1 cellular context compared by ENCODE assay signal in the genomic region with DNA sequence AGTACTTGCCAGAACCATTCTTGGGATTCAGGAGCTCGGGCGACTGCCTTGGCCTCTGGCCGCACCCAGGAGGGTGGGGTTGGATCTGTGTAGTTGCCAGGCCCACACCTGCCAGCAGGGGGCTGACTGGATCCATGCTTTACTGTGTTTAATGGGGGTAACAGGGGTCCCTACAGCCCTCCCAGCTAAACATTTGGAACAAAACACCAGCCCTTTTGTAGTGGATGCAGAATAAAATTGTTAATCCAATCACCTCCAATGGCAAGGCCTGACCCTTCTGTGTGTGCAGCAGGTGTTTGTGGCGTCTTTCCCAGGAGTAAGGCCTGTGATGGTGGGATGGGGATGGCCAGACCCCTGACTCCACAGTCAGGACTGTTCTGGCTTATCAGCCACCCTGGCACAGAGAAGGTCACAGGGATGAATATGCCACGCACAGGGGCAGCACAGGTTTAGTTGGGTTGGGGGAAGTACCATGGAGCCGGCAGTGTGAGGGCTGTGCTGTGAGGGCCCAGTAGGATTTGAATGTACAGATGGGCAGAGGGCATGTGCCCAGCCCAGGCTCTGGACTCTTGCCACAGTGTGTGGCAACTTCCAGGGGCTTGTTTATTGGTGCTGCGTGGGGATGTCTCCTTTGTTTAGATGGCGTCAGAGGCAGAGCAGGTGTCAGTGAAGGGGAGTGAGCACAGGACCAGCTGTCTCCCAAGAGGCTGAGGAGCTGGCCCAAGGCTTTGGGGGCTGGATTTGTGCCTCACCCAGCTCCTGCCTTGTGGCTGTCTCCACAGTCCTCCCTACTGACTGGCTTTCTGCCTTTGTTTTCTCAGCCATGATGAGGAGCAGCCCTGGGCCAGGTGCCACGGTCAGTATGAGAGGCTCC.
A peak's percentile ranks its signal among the peaks of the same experiment; 100 is the strongest.
TF ChIP-seq lines count a peak whose summit lies in the region.

No MANE protein-coding gene starts in this region.

TF ChIP-seq in GM12878, 131 proteins besides CTCF, POLR2A, EP300 and RAD21:
- TF ChIP-seq BMI1 (IDR thresholded peaks at IDR 0.05; ENCODE audit: borderline replicate concordance) (no peak), SRF (IDR thresholded peaks at IDR 0.05; ENCODE audit: low read depth in 2 of 2, low read length in 2 of 2) (no peak), PML (IDR thresholded peaks at IDR 0.05; ENCODE audit: low read length) (peak; percentile 11; the same call in 1 of the 2 replicates), POLR2AphosphoS5 (IDR thresholded peaks at IDR 0.05; ENCODE audit: low read length) (peak; percentile 16; the same call in 1 of the 2 replicates), CBFB (IDR thresholded peaks at IDR 0.05; ENCODE audit: low read depth) (0 out of 2 replicates have a peak, but pooled peaks have one; percentile 41), RB1 (IDR thresholded peaks at IDR 0.05; ENCODE audit: borderline replicate concordance) (0 out of 2 replicates have a peak, but pooled peaks have one; percentile 19), KLF5 (IDR thresholded peaks at IDR 0.05; ENCODE audit: partially characterized antibody) (no peak), SMC3 (IDR thresholded peaks at IDR 0.05; ENCODE audit: borderline replicate concordance, low read length) (peak; percentile 48; the same call in 1 of the 2 replicates), POU2F2 (IDR thresholded peaks at IDR 0.05; ENCODE audit: borderline replicate concordance, low read depth, low read length) (peak; percentile 50; the same call in 2 of the 3 replicates)
